In genomic region chr12:3453266-3453862, GRCh38 we compare ENCODE assay signal across 22 cellular contexts. TPM values are rescaled to one million over a fixed set of nuclear protein-coding genes. Genes with fewer than 3 reads are reported as not detected.
"Had no signal": no experiment of that assay in that cellular context is flagged by ENCODE, and none has a peak within 500 bp of the region (broad histone marks: within the 10 kb centered on the region; RNA-seq: fewer than 3 reads in every experiment).

No MANE protein-coding gene starts in this region.

- H3K4me1 Mint-ChIP-seq: naive B cell had no signal

- H3K9me3 Mint-ChIP-seq: activated CD4-positive, alpha-beta memory T cell treated with anti-CD3 and anti-CD28 coated beads for 36 hours; neural crest cell had no signal

- H3K9me3 ChIP-seq: heart left ventricle, prostate gland, upper lobe of right lung had no signal

- H3K27ac Mint-ChIP-seq: activated CD4-positive, alpha-beta memory T cell treated with anti-CD3 and anti-CD28 coated beads for 36 hours; naive B cell had no signal

- H3K4me3 Mint-ChIP-seq: activated CD4-positive, alpha-beta memory T cell treated with anti-CD3 and anti-CD28 coated beads for 36 hours; brain; naive B cell; neural crest cell had no signal

- H3K36me3 ChIP-seq: heart left ventricle, prostate gland, upper lobe of right lung had no signal

- DNase-seq: activated CD4-positive, alpha-beta memory T cell treated with anti-CD3 and anti-CD28 coated beads for 36 hours; activated CD4-positive, alpha-beta T cell treated with anti-CD3 and anti-CD28 coated beads for 48 hours; activated naive CD4-positive, alpha-beta T cell treated with Interleukin-2 at 50 U/mL for 16 hours; activated T-cell treated with anti-CD3 and anti-CD28 coated beads, Interleukin-2, amount 50 U/mL, for 48 hours; central memory CD4-positive, alpha-beta T cell; effector memory CD4-positive, alpha-beta T cell; heart left ventricle; left colon; naive B cell; stimulated activated CD4-positive, alpha-beta T cell treated with anti-CD3 and anti-CD28 coated beads, Interleukin-2, amount 100 ng/mL, for 48 hours; stimulated activated naive CD8-positive, alpha-beta T cell treated with anti-CD3 and anti-CD28 coated beads, Interleukin-15, Interleukin-2, amounts not matched to agents 100 U/mL and 50 U/mL, for 24 hours; T-helper 2 cell; upper lobe of right lung had no signal

- H3K27ac ChIP-seq: heart left ventricle, prostate gland, upper lobe of right lung had no signal

- ATAC-seq: left colon had no signal

- FAIRE-seq: islet of Langerhans had no signal

- H3K36me3 Mint-ChIP-seq: activated CD4-positive, alpha-beta memory T cell treated with anti-CD3 and anti-CD28 coated beads for 36 hours; brain; naive B cell had no signal

- H3K4me3 ChIP-seq: heart left ventricle, prostate gland, upper lobe of right lung had no signal

- H3K4me1 ChIP-seq: heart left ventricle, prostate gland, upper lobe of right lung had no signal

RNA-seq across cellular contexts. Expression of gene PRMT8, which starts 37.6 kb away (rescaled TPM):
- total RNA-seq: activated CD4-positive, alpha-beta memory T cell treated with anti-CD3 and anti-CD28 coated beads for 36 hours; dermis microvascular lymphatic vessel endothelial cell; heart left ventricle; left colon; lower leg skin; mesenteric fat pad; mucosa of gallbladder; subcutaneous adipose tissue; upper lobe of right lung had no signal
